8 cellular contexts compared by ENCODE assay signal in genomic region chr2:42494434-42495233, GRCh38. TPM values are rescaled to one million over a fixed set of nuclear protein-coding genes. Genes with fewer than 3 reads are reported as not detected.
DNase-seq lines count a peak whose midpoint lies in the region; ATAC-seq, FAIRE-seq and TF ChIP-seq lines count a peak whose summit lies in the region.

No MANE protein-coding gene starts in this region.

- H3K4me3 ChIP-seq in PC-3 (ENCODE audit: low read length), result peak overlapping the region; percentile 75
- peak overlapping the region; percentile 47 to 63 (median 54) for H3K4me3 ChIP-seq in fibroblast of lung (replicated peaks in 1 of 4; ENCODE audit: control extremely low read depth in 1 of 4, insufficient read depth in 1 of 4, low read depth in 3 of 4, low read length in 4 of 4)

- DNase-seq in D721Med (ENCODE audit: insufficient read length, low spot score) (no peak), KBM-7 (peak; percentile 94), PC-3 (peak; percentile 95), fibroblast of lung (ENCODE audit: low read depth in 2 of 2) (peak; percentile 65 to 81)
- DNase-seq in activated T-cell treated with anti-CD3 and anti-CD28 coated beads, Interleukin-2, amount 50 U/mL, for 4 hours, result peak; percentile 65
- DNase-seq in natural killer cell treated with Interleukin-12 subunit alpha and Interleukin-12 subunit beta and Interleukin-15 and Interleukin-18, amount 100 ng/mL, for 72 hours (ENCODE audit: low spot score), result peak; percentile 81
- peak; percentile 56 for DNase-seq in stimulated activated naive B cell treated with anti-CD40 and anti-IgM and Interleukin-4, amounts not matched to agents 10 μg/mL and 1 μg/mL and 100 μg/mL, for 72 hours

- H3K27ac ChIP-seq in PC-3 (ENCODE audit: low read length) (peak overlapping the region; percentile 71), fibroblast of lung (ENCODE audit: insufficient read depth, low read length) (no peak overlapping the region)

- H3K36me3 ChIP-seq in PC-3 (ENCODE audit: low read depth, low read length) (no peaks in the 10 kb centered on the region), fibroblast of lung (ENCODE audit: control insufficient read depth, insufficient read depth, low read length) (no peaks in the 10 kb centered on the region)

- H3K9me3 Mint-ChIP-seq in activated T-cell treated with anti-CD3 and anti-CD28 coated beads, Interleukin-2, amount 50 U/mL, for 4 hours, result no peaks in the 10 kb centered on the region
- H3K9me3 Mint-ChIP-seq in natural killer cell treated with Interleukin-12 subunit alpha and Interleukin-12 subunit beta and Interleukin-15 and Interleukin-18, amount 100 ng/mL, for 72 hours, result no peaks in the 10 kb centered on the region
- no peaks in the 10 kb centered on the region for H3K9me3 Mint-ChIP-seq in stimulated activated naive B cell treated with anti-CD40 and anti-IgM and Interleukin-4, amounts not matched to agents 10 μg/mL and 1 μg/mL and 100 μg/mL, for 72 hours

- no peaks in the 10 kb centered on the region for H3F3A ChIP-seq in PC-3 (ENCODE audit: low read length, unreplicated experiment)

- H3K4me1 Mint-ChIP-seq in activated T-cell treated with anti-CD3 and anti-CD28 coated beads, Interleukin-2, amount 50 U/mL, for 4 hours (ENCODE audit: low read depth), result peaks cover 7% of the 10 kb centered on the region
- peaks cover 6% of the 10 kb centered on the region in 2 donors for H3K4me1 Mint-ChIP-seq in natural killer cell treated with Interleukin-12 subunit alpha and Interleukin-12 subunit beta and Interleukin-15 and Interleukin-18, amount 100 ng/mL, for 72 hours (ENCODE audit: low read depth in 2 of 2)
- peaks cover 4 to 7% of the 10 kb centered on the region in 2 donors for H3K4me1 Mint-ChIP-seq in stimulated activated naive B cell treated with anti-CD40 and anti-IgM and Interleukin-4, amounts not matched to agents 10 μg/mL and 1 μg/mL and 100 μg/mL, for 72 hours

- TF ChIP-seq CTCF in D721Med (IDR thresholded peaks at IDR 0.05; ENCODE audit: insufficient read depth, missing control alignments) (peak; percentile 85), PC-3 (conservative IDR thresholded peaks at IDR 0.05; ENCODE audit: low read depth, low read length) (peak; percentile 90), fibroblast of lung (conservative IDR thresholded peaks at IDR 0.05 in 1 of 2, IDR thresholded peaks at IDR 0.05 in 1 of 2; ENCODE audit: low read depth in 1 of 2, low read length in 2 of 2) (peak; percentile 83 to 93)

- FAIRE-seq in D721Med (lab: Jason Lieb, UNC), result peak; percentile 11

- H3K27me3 ChIP-seq in PC-3 (ENCODE audit: low read length) (no peaks in the 10 kb centered on the region), fibroblast of lung (ENCODE audit: control insufficient read depth, insufficient read depth, low read length) (peaks cover 28% of the 10 kb centered on the region)

- peak; percentile 68 for ATAC-seq in GM21529 (IDR thresholded peaks at IDR 0.05; ENCODE audit: unreplicated experiment)
- ATAC-seq in PC-3, result peak; percentile 76
- ATAC-seq in activated T-cell treated with anti-CD3 and anti-CD28 coated beads, Interleukin-2, amount 50 U/mL, for 4 hours, result peak; percentile 59 to 63
- ATAC-seq in natural killer cell treated with Interleukin-12 subunit alpha and Interleukin-12 subunit beta and Interleukin-15 and Interleukin-18, amount 100 ng/mL, for 72 hours, result peak; percentile 62 to 69
- peak; percentile 79 to 80 for ATAC-seq in stimulated activated naive B cell treated with anti-CD40 and anti-IgM and Interleukin-4, amounts not matched to agents 10 μg/mL and 1 μg/mL and 100 μg/mL, for 72 hours (replicated peaks)

- H3K27me3 Mint-ChIP-seq in activated T-cell treated with anti-CD3 and anti-CD28 coated beads, Interleukin-2, amount 50 U/mL, for 4 hours (ENCODE audit: low read depth), result peaks cover 21% of the 10 kb centered on the region
- peaks cover 36% of the 10 kb centered on the region in 2 donors for H3K27me3 Mint-ChIP-seq in natural killer cell treated with Interleukin-12 subunit alpha and Interleukin-12 subunit beta and Interleukin-15 and Interleukin-18, amount 100 ng/mL, for 72 hours
- peaks cover 24 to 44% of the 10 kb centered on the region in 2 donors for H3K27me3 Mint-ChIP-seq in stimulated activated naive B cell treated with anti-CD40 and anti-IgM and Interleukin-4, amounts not matched to agents 10 μg/mL and 1 μg/mL and 100 μg/mL, for 72 hours

- H3K4me2 ChIP-seq in PC-3 (ENCODE audit: low read length) (peak overlapping the region; percentile 92), fibroblast of lung (ENCODE audit: extremely low read depth, insufficient read depth, low read length) (peak overlapping the region; percentile 92)

- H3K9ac ChIP-seq in PC-3 (ENCODE audit: low read length), result peak overlapping the region; percentile 71
- H3K9ac ChIP-seq in fibroblast of lung (ENCODE audit: insufficient read depth, low read length), result no peak overlapping the region

- peak overlapping the region; percentile 90 for H3K4me3 Mint-ChIP-seq in activated T-cell treated with anti-CD3 and anti-CD28 coated beads, Interleukin-2, amount 50 U/mL, for 4 hours
- H3K4me3 Mint-ChIP-seq in natural killer cell treated with Interleukin-12 subunit alpha and Interleukin-12 subunit beta and Interleukin-15 and Interleukin-18, amount 100 ng/mL, for 72 hours, result peak overlapping the region; percentile 93
- H3K4me3 Mint-ChIP-seq in stimulated activated naive B cell treated with anti-CD40 and anti-IgM and Interleukin-4, amounts not matched to agents 10 μg/mL and 1 μg/mL and 100 μg/mL, for 72 hours, result peak overlapping the region; percentile 89 to 91

- H3K4me1 ChIP-seq in PC-3 (ENCODE audit: insufficient read depth, low read length) (peaks cover 15% of the 10 kb centered on the region), fibroblast of lung (ENCODE audit: control insufficient read depth, extremely low read depth, insufficient read depth, low read length) (peaks cover 2% of the 10 kb centered on the region)

- POLR2A ChIA-PET in PC-3 (lab: Charles Lee; ENCODE audit: unreplicated experiment), result no interaction called here

- in situ Hi-C loops in KBM-7 (cut with MboI; ENCODE audit: low pct_unique_long_range_greater_than_20kb, low sequenced_read_pairs), result no loop called here

- intact Hi-C loops in PC-3 (cut with micrococcal nuclease), result loop anchor here (1.0 to 2.0 kb wide), 3 partner anchors 51 to 169 kb away; partner anchors contain the start of gene COX7A2L

- CTCF ChIA-PET in PC-3 (lab: Charles Lee), result no interaction called here

- no peaks in the 10 kb centered on the region for H3K9me2 ChIP-seq in PC-3 (replicated peaks; ENCODE audit: low read length)

- H3K9me3 ChIP-seq in PC-3 (ENCODE audit: low read length), result no peaks in the 10 kb centered on the region
- H3K9me3 ChIP-seq in fibroblast of lung (ENCODE audit: control insufficient read depth, insufficient read depth, low read depth, low read length), result no peaks in the 10 kb centered on the region

- no peak overlapping the region for H3K27ac Mint-ChIP-seq in natural killer cell treated with Interleukin-12 subunit alpha and Interleukin-12 subunit beta and Interleukin-15 and Interleukin-18, amount 100 ng/mL, for 72 hours
- peak overlapping the region; percentile 95 for H3K27ac Mint-ChIP-seq in stimulated activated naive B cell treated with anti-CD40 and anti-IgM and Interleukin-4, amounts not matched to agents 10 μg/mL and 1 μg/mL and 100 μg/mL, for 72 hours

- no TSS peak for BruUV-seq in PC-3 (replicated peaks; lab: Mats Ljungman, UMichigan)

- peak overlapping the region; percentile 86 for H2AFZ ChIP-seq in PC-3 (ENCODE audit: low read length)
- H2AFZ ChIP-seq in fibroblast of lung (ENCODE audit: low read length), result peak overlapping the region; percentile 65

- H4K20me1 ChIP-seq in PC-3 (ENCODE audit: low read length) (no peaks in the 10 kb centered on the region), fibroblast of lung (ENCODE audit: control insufficient read depth, extremely low read depth, insufficient read depth, low read length) (no peaks in the 10 kb centered on the region)

- H3K36me3 Mint-ChIP-seq in activated T-cell treated with anti-CD3 and anti-CD28 coated beads, Interleukin-2, amount 50 U/mL, for 4 hours (ENCODE audit: insufficient read depth), result no peaks in the 10 kb centered on the region
- H3K36me3 Mint-ChIP-seq in natural killer cell treated with Interleukin-12 subunit alpha and Interleukin-12 subunit beta and Interleukin-15 and Interleukin-18, amount 100 ng/mL, for 72 hours, result no peaks in the 10 kb centered on the region
- no peaks in the 10 kb centered on the region for H3K36me3 Mint-ChIP-seq in stimulated activated naive B cell treated with anti-CD40 and anti-IgM and Interleukin-4, amounts not matched to agents 10 μg/mL and 1 μg/mL and 100 μg/mL, for 72 hours

- H3K79me2 ChIP-seq in PC-3 (ENCODE audit: low read length) (no peaks in the 10 kb centered on the region), fibroblast of lung (ENCODE audit: control insufficient read depth, insufficient read depth, low read length) (no peaks in the 10 kb centered on the region)

RNA-seq across cellular contexts. Expression of gene KCNG3, which starts 0.9 kb away (rescaled TPM):
- total RNA-seq in PC-3 (2014; rRNA removed), result 2.3 and 2.4 TPM in 2 replicates
- under 1 TPM; 0.24 to 0.50 (median 0.38) TPM for total RNA-seq in activated T-cell treated with anti-CD3 and anti-CD28 coated beads, Interleukin-2, amount 50 U/mL, for 4 hours
- total RNA-seq in fibroblast of lung, result under 0.01 TPM in 1 of 2 replicates, not detected in the other
- polyA plus RNA-seq in fibroblast of lung, result 0.01 TPM in 1 of 2 replicates, not detected in the other
- not detected in 2 replicates for polyA plus RNA-seq in fibroblast of lung (2012)
- polyA minus RNA-seq in fibroblast of lung (ENCODE audit: low replicate concordance), result not detected in 2 replicates
- total RNA-seq in natural killer cell treated with Interleukin-12 subunit alpha and Interleukin-12 subunit beta and Interleukin-15 and Interleukin-18, amount 100 ng/mL, for 72 hours, result not detected
